1 cellular context compared by ENCODE assay signal in the genomic region with DNA sequence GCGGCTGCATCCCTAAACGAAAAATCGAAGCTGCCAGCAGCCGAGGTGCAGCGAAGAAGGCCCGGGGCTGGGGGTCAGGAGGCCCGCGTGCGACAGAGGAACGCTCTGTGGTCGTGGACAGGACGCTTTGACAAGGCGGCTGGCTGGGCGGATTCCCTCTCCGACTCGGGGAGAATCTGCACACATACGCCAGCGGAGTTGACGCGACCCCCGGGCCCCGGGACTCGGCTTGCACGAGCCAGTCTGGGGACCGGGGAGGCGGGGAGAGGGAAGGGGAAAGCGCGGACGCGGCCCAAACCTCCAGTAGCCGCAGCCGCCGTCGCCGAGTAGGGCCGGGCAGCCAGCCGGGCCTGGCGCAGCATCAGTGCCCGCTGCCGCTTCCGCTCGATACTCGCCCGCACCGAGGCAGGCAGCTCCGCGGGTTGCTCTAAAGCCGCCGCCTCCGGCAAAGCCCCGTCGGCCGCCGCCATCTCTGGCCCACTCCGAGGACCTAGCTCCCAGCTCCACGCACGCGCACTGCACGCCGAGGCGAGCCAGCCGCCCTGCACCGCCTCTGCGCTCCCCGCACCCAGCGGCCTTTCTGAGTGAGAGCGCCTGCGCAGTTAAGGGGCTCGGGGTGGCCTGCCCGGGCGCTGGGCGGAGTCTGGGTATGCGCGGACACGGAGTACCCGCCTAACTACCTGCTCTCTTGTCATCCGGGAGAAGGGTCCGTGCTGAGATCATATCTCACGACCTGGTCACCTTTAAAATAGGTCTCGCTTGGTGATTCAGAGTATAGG.
TF ChIP-seq lines count a peak whose summit lies in the region.

Gene XPA (minus strand): TSS at position 518 of the 779 bp plus-strand sequence. CDS start 48 bp downstream, at position 470.

TF ChIP-seq in WTC11, 78 proteins besides CTCF, POLR2A, EP300 and RAD21 (continued from another document):
- TF ChIP-seq, protein P1, sequence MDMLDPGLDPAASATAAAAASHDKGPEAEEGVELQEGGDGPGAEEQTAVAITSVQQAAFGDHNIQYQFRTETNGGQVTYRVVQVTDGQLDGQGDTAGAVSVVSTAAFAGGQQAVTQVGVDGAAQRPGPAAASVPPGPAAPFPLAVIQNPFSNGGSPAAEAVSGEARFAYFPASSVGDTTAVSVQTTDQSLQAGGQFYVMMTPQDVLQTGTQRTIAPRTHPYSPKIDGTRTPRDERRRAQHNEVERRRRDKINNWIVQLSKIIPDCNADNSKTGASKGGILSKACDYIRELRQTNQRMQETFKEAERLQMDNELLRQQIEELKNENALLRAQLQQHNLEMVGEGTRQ (CRISPR knock-in tag; IDR thresholded peaks at IDR 0.05) = 0 out of 2 replicates have a peak, but pooled peaks have one; percentile 20
- TF ChIP-seq HMGXB4 (CRISPR knock-in tag; IDR thresholded peaks at IDR 0.05) (peak; percentile 89), CREM (CRISPR knock-in tag; IDR thresholded peaks at IDR 0.05) (0 out of 2 replicates have a peak, but pooled peaks have one; percentile 39), ZNF138 (CRISPR knock-in tag; conservative IDR thresholded peaks at IDR 0.05) (0 out of 2 replicates have a peak, but pooled peaks have one; percentile 84), ARID4B (CRISPR knock-in tag; IDR thresholded peaks at IDR 0.05; ENCODE audit: borderline replicate concordance) (peak; percentile 36; the same call in 1 of the 2 replicates), ELF4 (CRISPR knock-in tag; IDR thresholded peaks at IDR 0.05; ENCODE audit: low read depth) (0 out of 2 replicates have a peak, but pooled peaks have one; percentile 78), ESRRA (CRISPR knock-in tag; IDR thresholded peaks at IDR 0.05; ENCODE audit: borderline replicate concordance) (0 out of 2 replicates have a peak, but pooled peaks have one; percentile 49), ZNF317 (CRISPR knock-in tag; IDR thresholded peaks at IDR 0.05; ENCODE audit: borderline replicate concordance, low read depth) (no peak), FOXK1 (CRISPR knock-in tag; IDR thresholded peaks at IDR 0.05) (0 out of 2 replicates have a peak, but pooled peaks have one; percentile 15)
- TF ChIP-seq, protein P2, sequence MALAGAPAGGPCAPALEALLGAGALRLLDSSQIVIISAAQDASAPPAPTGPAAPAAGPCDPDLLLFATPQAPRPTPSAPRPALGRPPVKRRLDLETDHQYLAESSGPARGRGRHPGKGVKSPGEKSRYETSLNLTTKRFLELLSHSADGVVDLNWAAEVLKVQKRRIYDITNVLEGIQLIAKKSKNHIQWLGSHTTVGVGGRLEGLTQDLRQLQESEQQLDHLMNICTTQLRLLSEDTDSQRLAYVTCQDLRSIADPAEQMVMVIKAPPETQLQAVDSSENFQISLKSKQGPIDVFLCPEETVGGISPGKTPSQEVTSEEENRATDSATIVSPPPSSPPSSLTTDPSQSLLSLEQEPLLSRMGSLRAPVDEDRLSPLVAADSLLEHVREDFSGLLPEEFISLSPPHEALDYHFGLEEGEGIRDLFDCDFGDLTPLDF (CRISPR knock-in tag; IDR thresholded peaks at IDR 0.05) = no peak
